Comparison of ENCODE assay signal across 9 cellular contexts in the genomic region with DNA sequence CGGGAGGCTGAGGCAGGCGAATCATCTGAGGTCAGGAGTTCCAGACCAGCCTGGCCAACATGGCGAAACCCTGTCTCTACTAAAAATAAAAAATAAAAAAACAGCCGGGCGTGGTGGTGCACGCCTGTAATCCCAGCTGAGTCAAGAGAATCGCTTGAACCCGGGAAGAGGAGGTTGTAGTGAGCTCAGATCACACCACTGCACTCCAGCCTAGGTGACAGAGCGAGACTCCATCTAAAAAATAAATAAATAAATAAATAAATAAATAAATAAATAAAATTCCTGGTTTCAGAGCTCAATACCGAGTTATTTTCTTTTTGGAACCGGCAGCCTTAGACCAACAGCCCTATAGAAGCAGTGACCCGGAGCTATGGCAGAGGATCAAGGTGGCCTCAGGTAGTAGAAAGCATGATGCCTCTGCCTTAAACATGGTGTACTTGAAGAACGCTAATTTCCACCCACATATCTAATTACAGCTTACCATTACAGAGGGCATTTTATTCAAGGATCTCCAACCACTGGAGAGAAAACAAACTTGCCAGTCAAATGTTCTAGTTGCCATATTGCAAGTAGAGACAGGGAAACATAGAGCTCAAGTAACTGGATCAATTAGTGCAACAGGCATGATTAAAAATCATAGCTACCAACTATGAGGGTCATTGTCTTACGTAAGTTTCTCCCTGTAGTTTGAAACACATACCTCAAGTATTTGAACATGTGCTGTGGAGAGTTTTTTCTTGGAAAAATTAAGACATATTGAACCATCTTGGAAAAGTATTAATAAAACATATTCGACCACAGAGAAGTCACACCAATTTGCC. TPM values are rescaled to one million over a fixed set of nuclear protein-coding genes. Genes with fewer than 3 reads are reported as not detected.
DNase-seq lines count a peak whose midpoint lies in the region; ATAC-seq, FAIRE-seq and TF ChIP-seq lines count a peak whose summit lies in the region.
"Had no signal": no experiment of that assay in that cellular context is flagged by ENCODE, and none has a peak within 500 bp of the region (broad histone marks: within the 10 kb centered on the region; RNA-seq: fewer than 3 reads in every experiment).

No MANE protein-coding gene starts in this region.

- no peak for TF ChIP-seq CTCF in WTC11 (IDR thresholded peaks at IDR 0.05)

- H3K36me3 ChIP-seq in iPS-20b (ENCODE audit: insufficient read depth, low read depth, low read length) (peaks cover 4% of the 10 kb centered on the region; the same call in 1 of the 2 replicates), subcutaneous abdominal adipose tissue (ENCODE audit: control insufficient read depth in 5 of 5, insufficient read depth in 5 of 5, low read length in 5 of 5) (no peaks in the 10 kb centered on the region)

- POLR2A ChIA-PET in WTC11 (lab: Charles Lee) = interaction anchor here (1.1 to 1.3 kb wide), 2 partner anchors 116 to 123 kb away, joined by 5 read pairs; a partner anchor contains a TSS

- peak overlapping the region; percentile 74; the same call in 1 of the 2 replicates for H3K4me3 ChIP-seq in iPS-20b (ENCODE audit: low read length)
- no peak overlapping the region for H3K4me3 ChIP-seq in subcutaneous abdominal adipose tissue (ENCODE audit: low read depth in 1 of 5, low read length in 5 of 5)

- no peak for DNase-seq in T-helper 1 cell
- no peak for DNase-seq in WTC11 (ENCODE audit: low spot score)
- DNase-seq in glomerular visceral epithelial cell (ENCODE audit: extremely low spot score) = no peak
- DNase-seq in HTR-8/SVneo (ENCODE audit: insufficient read length, low spot score) = no peak
- DNase-seq in NCI-H526 treated with DMSO at 0.1 percent for 48 hours (lab: John Stamatoyannopoulos, UW) = no peak
- DNase-seq: stimulated activated CD4-positive, alpha-beta T cell treated with anti-CD3 and anti-CD28 coated beads, Interleukin-1b, Interleukin-23, amount 100 ng/mL, for 48 hours had no signal

- FAIRE-seq in HTR-8/SVneo (lab: Jason Lieb, UNC) = no peak

- H3K9me3 ChIP-seq in iPS-20b (ENCODE audit: insufficient read depth, low read depth, low read length) (no peaks in the 10 kb centered on the region), subcutaneous abdominal adipose tissue (ENCODE audit: control insufficient read depth in 5 of 5, low read length in 5 of 5) (no peaks in the 10 kb centered on the region)

- H3K4me3 Mint-ChIP-seq in T-helper 1 cell treated with Interleukin-12 subunit alpha and Interleukin-12 subunit beta and Interleukin-4 antibody, amounts not matched to agents 30 μg/mL and 1 μg/mL, for 36 hours = peak overlapping the region; percentile 14
- peak overlapping the region; percentile 93 for H3K4me3 Mint-ChIP-seq in WTC11

- no peak for ATAC-seq in WTC11

- no peaks in the 10 kb centered on the region for H3K27me3 ChIP-seq in iPS-20b (ENCODE audit: insufficient read depth, low read length)
- H3K27me3 ChIP-seq in subcutaneous abdominal adipose tissue (ENCODE audit: control insufficient read depth in 5 of 5, insufficient read depth in 4 of 5, low read length in 5 of 5) = no peaks in the 10 kb centered on the region

- H3K36me3 Mint-ChIP-seq in T-helper 1 cell treated with Interleukin-12 subunit alpha and Interleukin-12 subunit beta and Interleukin-4 antibody, amounts not matched to agents 30 μg/mL and 1 μg/mL, for 36 hours (ENCODE audit: low read depth) = no peaks in the 10 kb centered on the region
- peaks cover 5% of the 10 kb centered on the region; the same call in 1 of the 2 replicates for H3K36me3 Mint-ChIP-seq in WTC11

- H3K9me3 Mint-ChIP-seq in T-helper 1 cell treated with Interleukin-12 subunit alpha and Interleukin-12 subunit beta and Interleukin-4 antibody, amounts not matched to agents 30 μg/mL and 1 μg/mL, for 36 hours = no peaks in the 10 kb centered on the region
- no peaks in the 10 kb centered on the region for H3K9me3 Mint-ChIP-seq in WTC11

- no peak overlapping the region for H3K27ac Mint-ChIP-seq in T-helper 1 cell treated with Interleukin-12 subunit alpha and Interleukin-12 subunit beta and Interleukin-4 antibody, amounts not matched to agents 30 μg/mL and 1 μg/mL, for 36 hours
- H3K27ac Mint-ChIP-seq in WTC11 = peak overlapping the region; percentile 45; the same call in 1 of the 2 replicates

- no peak overlapping the region for H3K9ac ChIP-seq in iPS-20b (ENCODE audit: low read depth, low read length)
- H3K9ac ChIP-seq in subcutaneous abdominal adipose tissue (ENCODE audit: low read length in 5 of 5) = peak overlapping the region in 1 of 5 donors; percentile 37

- H3K4me1 Mint-ChIP-seq in T-helper 1 cell treated with Interleukin-12 subunit alpha and Interleukin-12 subunit beta and Interleukin-4 antibody, amounts not matched to agents 30 μg/mL and 1 μg/mL, for 36 hours (ENCODE audit: low read depth) = peaks cover 11% of the 10 kb centered on the region
- H3K4me1 Mint-ChIP-seq in WTC11 = peaks cover 29% of the 10 kb centered on the region

- H3K27ac ChIP-seq in iPS-20b (ENCODE audit: low read length) (no peak overlapping the region), subcutaneous abdominal adipose tissue (ENCODE audit: low read depth, low read length) (peak overlapping the region; percentile 91)

- H3K4me1 ChIP-seq in iPS-20b (ENCODE audit: insufficient read depth, low read length) (peaks cover 5% of the 10 kb centered on the region; the same call in 1 of the 2 replicates), subcutaneous abdominal adipose tissue (ENCODE audit: control insufficient read depth in 5 of 5, insufficient read depth in 5 of 5, low read length in 5 of 5) (peaks cover 0 to 34% (median 30%) of the 10 kb centered on the region in 5 donors)

- CTCF ChIA-PET in WTC11 (lab: Charles Lee) = interaction anchor here (0.5 to 2.3 kb wide), 29 partner anchors 10 to 184 kb away, joined by 3 to 26 read pairs (median 4); a partner anchor contains a TSS

- peaks cover 56% of the 10 kb centered on the region for H3K27me3 Mint-ChIP-seq in T-helper 1 cell treated with Interleukin-12 subunit alpha and Interleukin-12 subunit beta and Interleukin-4 antibody, amounts not matched to agents 30 μg/mL and 1 μg/mL, for 36 hours (ENCODE audit: low read depth)
- H3K27me3 Mint-ChIP-seq in WTC11 (ENCODE audit: low read depth) = no peaks in the 10 kb centered on the region

TF ChIP-seq in WTC11, 78 proteins besides CTCF, POLR2A, EP300 and RAD21:
- TF ChIP-seq ZNF219 (CRISPR knock-in tag; IDR thresholded peaks at IDR 0.05; ENCODE audit: borderline replicate concordance) = no peak
- TF ChIP-seq, protein P1, sequence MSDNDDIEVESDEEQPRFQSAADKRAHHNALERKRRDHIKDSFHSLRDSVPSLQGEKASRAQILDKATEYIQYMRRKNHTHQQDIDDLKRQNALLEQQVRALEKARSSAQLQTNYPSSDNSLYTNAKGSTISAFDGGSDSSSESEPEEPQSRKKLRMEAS (CRISPR knock-in tag; IDR thresholded peaks at IDR 0.05) = no peak
- TF ChIP-seq, protein P2, sequence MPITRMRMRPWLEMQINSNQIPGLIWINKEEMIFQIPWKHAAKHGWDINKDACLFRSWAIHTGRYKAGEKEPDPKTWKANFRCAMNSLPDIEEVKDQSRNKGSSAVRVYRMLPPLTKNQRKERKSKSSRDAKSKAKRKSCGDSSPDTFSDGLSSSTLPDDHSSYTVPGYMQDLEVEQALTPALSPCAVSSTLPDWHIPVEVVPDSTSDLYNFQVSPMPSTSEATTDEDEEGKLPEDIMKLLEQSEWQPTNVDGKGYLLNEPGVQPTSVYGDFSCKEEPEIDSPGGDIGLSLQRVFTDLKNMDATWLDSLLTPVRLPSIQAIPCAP (CRISPR knock-in tag; IDR thresholded peaks at IDR 0.05) = no peak
- no peak for TF ChIP-seq CBFB (CRISPR knock-in tag; IDR thresholded peaks at IDR 0.05; ENCODE audit: low read depth)
- TF ChIP-seq, protein P3, sequence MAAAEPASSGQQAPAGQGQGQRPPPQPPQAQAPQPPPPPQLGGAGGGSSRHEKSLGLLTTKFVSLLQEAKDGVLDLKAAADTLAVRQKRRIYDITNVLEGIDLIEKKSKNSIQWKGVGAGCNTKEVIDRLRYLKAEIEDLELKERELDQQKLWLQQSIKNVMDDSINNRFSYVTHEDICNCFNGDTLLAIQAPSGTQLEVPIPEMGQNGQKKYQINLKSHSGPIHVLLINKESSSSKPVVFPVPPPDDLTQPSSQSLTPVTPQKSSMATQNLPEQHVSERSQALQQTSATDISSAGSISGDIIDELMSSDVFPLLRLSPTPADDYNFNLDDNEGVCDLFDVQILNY (CRISPR knock-in tag; IDR thresholded peaks at IDR 0.05) = no peak
- no peak for TF ChIP-seq RELA (CRISPR knock-in tag; IDR thresholded peaks at IDR 0.05; ENCODE audit: borderline replicate concordance)
- no peak for TF ChIP-seq SOX15 (CRISPR knock-in tag; IDR thresholded peaks at IDR 0.05)

RNA-seq across cellular contexts. Expression of a gene that starts 2.0 kb away (rescaled TPM):
- total RNA-seq in WTC11 (2021) = 223 to 229 TPM (median 227 TPM) in 3 replicates
